In the genomic region with DNA sequence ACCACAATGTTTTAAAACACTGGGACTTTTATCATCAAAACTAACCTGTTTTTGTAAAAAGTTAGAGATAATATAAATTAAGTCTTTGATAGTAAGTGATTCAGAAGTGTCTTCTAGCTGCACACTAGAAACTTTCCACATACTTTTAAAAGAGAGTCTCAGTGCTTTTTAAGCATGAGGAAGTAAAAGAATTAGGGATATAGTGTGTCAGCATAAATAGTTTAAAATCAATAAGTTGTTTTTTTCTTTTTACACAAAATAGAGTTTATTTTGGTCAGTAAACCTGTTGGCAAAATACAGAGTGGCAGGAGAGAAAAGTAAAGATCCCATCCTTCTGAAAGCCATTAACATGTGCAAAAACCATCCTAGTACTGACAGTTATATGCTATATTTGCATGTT, we compare ENCODE assay signal across 9 cellular contexts. TPM values are rescaled to one million over a fixed set of nuclear protein-coding genes. Genes with fewer than 3 reads are reported as not detected.
DNase-seq lines count a peak whose midpoint lies in the region; ATAC-seq, FAIRE-seq and TF ChIP-seq lines count a peak whose summit lies in the region.
"Had no signal": no experiment of that assay in that cellular context is flagged by ENCODE, and none has a peak within 500 bp of the region (broad histone marks: within the 10 kb centered on the region; RNA-seq: fewer than 3 reads in every experiment).

No MANE protein-coding gene starts in this region.

- in situ Hi-C loops in GM23248 (cut with MboI): no loop called here

- H4K20me1 ChIP-seq in GM23248 (ENCODE audit: insufficient read depth) (no peaks in the 10 kb centered on the region), OCI-LY7 (ENCODE audit: insufficient read depth, low read length) (peaks cover 8% of the 10 kb centered on the region), endothelial cell of umbilical vein (replicated peaks; ENCODE audit: control insufficient read depth, extremely low read depth, insufficient read depth, low read length) (no peaks in the 10 kb centered on the region)

- no peak for TF ChIP-seq POLR2A in endothelial cell of umbilical vein (IDR thresholded peaks at IDR 0.05; ENCODE audit: low read depth, low read length)

- no peak for DNase-seq in GM23248
- DNase-seq in OCI-LY7 (ENCODE audit: low spot score): no peak
- DNase-seq in endothelial cell of umbilical vein (ENCODE audit: low read depth, low spot score): no peak
- DNase-seq in DMS153 treated with DMSO at 0.1 percent for 48 hours (lab: John Stamatoyannopoulos, UW; ENCODE audit: unreplicated experiment): no peak
- DNase-seq: activated CD8-positive, alpha-beta memory T cell treated with anti-CD3 and anti-CD28 coated beads, Interleukin-2, amount 50 U/mL, for 4 hours; NCI-H2171 treated with DMSO at 0.1 percent for 48 hours had no signal

- TF ChIP-seq CTCF in OCI-LY7 (conservative IDR thresholded peaks at IDR 0.05; ENCODE audit: low read length) (no peak), endothelial cell of umbilical vein (IDR thresholded peaks at IDR 0.05; ENCODE audit: extremely low read depth in 1 of 2, insufficient read depth in 1 of 2, low read depth in 1 of 2, low read length in 2 of 2) (no peak)

- no peaks in the 10 kb centered on the region for H3K9me2 ChIP-seq in GM23248 (ENCODE audit: insufficient read depth)
- H3K9me2 ChIP-seq in OCI-LY7 (ENCODE audit: insufficient read depth, low read length): no peaks in the 10 kb centered on the region

- H3K9ac ChIP-seq in GM23248 (peak overlapping the region; percentile 93), endothelial cell of umbilical vein (replicated peaks; ENCODE audit: extremely low read depth, insufficient read depth, low read length) (peak overlapping the region; percentile 68), rectal smooth muscle tissue (ENCODE audit: low read length) (no peak overlapping the region)

- ATAC-seq in HG02884 (IDR thresholded peaks at IDR 0.05; ENCODE audit: unreplicated experiment) (no peak), GM19035 (IDR thresholded peaks at IDR 0.05; ENCODE audit: unreplicated experiment) (no peak)

- H3K4me2 ChIP-seq in GM23248 (ENCODE audit: unreplicated experiment) (peak overlapping the region; percentile 91), OCI-LY7 (ENCODE audit: low read length) (peak overlapping the region; percentile 83), endothelial cell of umbilical vein (ENCODE audit: insufficient read depth, low read length) (peak overlapping the region; percentile 73)

- peaks cover 21% of the 10 kb centered on the region for H3F3A ChIP-seq in GM23248 (ENCODE audit: insufficient read depth)

- no peaks in the 10 kb centered on the region for H3K9me1 ChIP-seq in endothelial cell of umbilical vein (replicated peaks; ENCODE audit: control insufficient read depth, extremely low read depth, insufficient read depth, low read length)

- H3K36me3 ChIP-seq in GM23248 (ENCODE audit: low read depth): no peaks in the 10 kb centered on the region
- peaks cover 30% of the 10 kb centered on the region for H3K36me3 ChIP-seq in OCI-LY7 (ENCODE audit: insufficient read depth, low read length)
- H3K36me3 ChIP-seq in endothelial cell of umbilical vein (ENCODE audit: control insufficient read depth in 2 of 2, extremely low read depth in 1 of 2, insufficient read depth in 2 of 2, low read length in 2 of 2): no peaks in the 10 kb centered on the region
- H3K36me3 ChIP-seq in rectal smooth muscle tissue (ENCODE audit: control insufficient read depth, insufficient read depth, low read length): no peaks in the 10 kb centered on the region

- H2AFZ ChIP-seq in GM23248: peak overlapping the region; percentile 85
- H2AFZ ChIP-seq in OCI-LY7 (ENCODE audit: low read length): no peak overlapping the region
- H2AFZ ChIP-seq in endothelial cell of umbilical vein (ENCODE audit: low read depth, low read length): no peak overlapping the region

- CTCF ChIA-PET in OCI-LY7 (lab: Charles Lee; ENCODE audit: unreplicated experiment): no interaction called here
- CTCF ChIA-PET in endothelial cell of umbilical vein (lab: Charles Lee): interaction anchor here (0.9 to 1.2 kb wide), 2 partner anchors 9 to 315 kb away, joined by 3 read pairs; no protein-coding TSS in a partner anchor

- POLR2A ChIA-PET in OCI-LY7 (lab: Charles Lee) (no interaction called here), endothelial cell of umbilical vein (lab: Charles Lee) (no interaction called here)

- dilution Hi-C loops in endothelial cell of umbilical vein (cut with MboI; ENCODE audit: extremely low pct_ligation_motif_present, low sequenced_read_pairs): no loop called here

- FAIRE-seq in endothelial cell of umbilical vein (lab: Jason Lieb, UNC): no peak

- BruUV-seq in OCI-LY7 (replicated peaks; lab: Mats Ljungman, UMichigan) (no TSS peak), endothelial cell of umbilical vein (replicated peaks; lab: Mats Ljungman, UMichigan) (no TSS peak)

- H3K9me3 ChIP-seq in GM23248 (ENCODE audit: low read depth) (no peaks in the 10 kb centered on the region), OCI-LY7 (ENCODE audit: low read length) (no peaks in the 10 kb centered on the region), endothelial cell of umbilical vein (replicated peaks; ENCODE audit: control insufficient read depth, insufficient read depth, low read length) (no peaks in the 10 kb centered on the region)

- H3K27me3 ChIP-seq in GM23248 (replicated peaks; ENCODE audit: insufficient read depth): no peaks in the 10 kb centered on the region
- no peaks in the 10 kb centered on the region for H3K27me3 ChIP-seq in endothelial cell of umbilical vein (ENCODE audit: control insufficient read depth in 2 of 2, insufficient read depth in 2 of 2, low read length in 2 of 2)
- no peaks in the 10 kb centered on the region for H3K27me3 ChIP-seq in rectal smooth muscle tissue (ENCODE audit: control insufficient read depth, insufficient read depth, low read length)

- H3K79me2 ChIP-seq in GM23248 (ENCODE audit: insufficient read depth) (peaks cover 62% of the 10 kb centered on the region), OCI-LY7 (ENCODE audit: insufficient read depth, low read depth, low read length) (peaks cover 63% of the 10 kb centered on the region), endothelial cell of umbilical vein (ENCODE audit: control insufficient read depth, insufficient read depth, low read length) (peaks cover 59% of the 10 kb centered on the region)

- H3K27ac ChIP-seq in GM23248: peak overlapping the region; percentile 84
- no peak overlapping the region for H3K27ac ChIP-seq in OCI-LY7 (ENCODE audit: low read depth, low read length, poor library complexity, severe bottlenecking)
- no peak overlapping the region for H3K27ac ChIP-seq in endothelial cell of umbilical vein (ENCODE audit: insufficient read depth, low read depth, low read length)
- H3K27ac ChIP-seq in rectal smooth muscle tissue (ENCODE audit: low read depth, low read length): peak overlapping the region; percentile 86

- H3K4me1 ChIP-seq in GM23248 (ENCODE audit: insufficient read depth) (peaks cover 12% of the 10 kb centered on the region), OCI-LY7 (ENCODE audit: insufficient read depth, low read length, poor library complexity, severe bottlenecking) (peaks cover 18% of the 10 kb centered on the region), endothelial cell of umbilical vein (ENCODE audit: control insufficient read depth, extremely low read depth, insufficient read depth, low read length) (peaks cover 11% of the 10 kb centered on the region), rectal smooth muscle tissue (ENCODE audit: control insufficient read depth, insufficient read depth, low read length) (peaks cover 10% of the 10 kb centered on the region)

- H3K4me3 ChIP-seq in GM23248: peak overlapping the region; percentile 95
- H3K4me3 ChIP-seq in OCI-LY7 (ENCODE audit: low read depth, low read length, poor library complexity, severe bottlenecking): peak overlapping the region; percentile 87
- peak overlapping the region in 2 of 3 experiments; percentile 30 to 74 for H3K4me3 ChIP-seq in endothelial cell of umbilical vein (replicated peaks in 1 of 3; ENCODE audit: insufficient read depth in 1 of 3, low read depth in 1 of 3, low read length in 3 of 3)
- peak overlapping the region; percentile 91 for H3K4me3 ChIP-seq in rectal smooth muscle tissue (ENCODE audit: low read length)

- intact Hi-C loops in OCI-LY7 (cut with micrococcal nuclease; ENCODE audit: unreplicated experiment): no loop called here
- intact Hi-C loops in endothelial cell of umbilical vein (cut with micrococcal nuclease): loop anchor here (2.0 kb wide), 1 partner anchor 74 kb away; a partner anchor contains a TSS

TF ChIP-seq in endothelial cell of umbilical vein, 7 proteins besides CTCF, POLR2A, EP300 and RAD21:
- TF ChIP-seq GATA2 (IDR thresholded peaks at IDR 0.05; ENCODE audit: insufficient read depth, insufficient read length, low read depth, low read length) (no peak), FOS (IDR thresholded peaks at IDR 0.05; ENCODE audit: borderline replicate concordance, insufficient read depth, low read length) (no peak), JUN (IDR thresholded peaks at IDR 0.05; ENCODE audit: borderline replicate concordance, insufficient read depth, insufficient read length, low read depth) (no peak), EZH2 (IDR thresholded peaks at IDR 0.05; ENCODE audit: borderline replicate concordance, low read depth, low read length, severe bottlenecking) (no peak), MYC (IDR thresholded peaks at IDR 0.05; ENCODE audit: low read depth, low read length) (no peak), POLR2AphosphoS5 (IDR thresholded peaks at IDR 0.05; ENCODE audit: insufficient read depth, low read depth, low read length) (no peak)
- TF ChIP-seq, protein P1, sequence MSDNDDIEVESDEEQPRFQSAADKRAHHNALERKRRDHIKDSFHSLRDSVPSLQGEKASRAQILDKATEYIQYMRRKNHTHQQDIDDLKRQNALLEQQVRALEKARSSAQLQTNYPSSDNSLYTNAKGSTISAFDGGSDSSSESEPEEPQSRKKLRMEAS (IDR thresholded peaks at IDR 0.05; ENCODE audit: insufficient read depth, insufficient read length): no peak

RNA-seq across cellular contexts. Expression of a gene that starts 1.7 kb away (rescaled TPM):
- 57.3 and 74.2 TPM in 2 replicates for total RNA-seq in GM23248 (2014; rRNA removed; shearing (Covaris generic))
- 50.1 and 53.4 TPM in 2 replicates for polyA plus RNA-seq in GM23248 (2016; fragmentation: Nextera tagmentation; extraction: Ambion mirVana)
- total RNA-seq in OCI-LY7 (2014; rRNA removed; shearing (Covaris generic)): 61.1 and 64.1 TPM in 2 replicates
- total RNA-seq in OCI-LY7 (2022): 97.8 and 102 TPM in 2 replicates
- total RNA-seq in endothelial cell of umbilical vein: 90.1 and 103 TPM in 2 replicates
- polyA plus RNA-seq in endothelial cell of umbilical vein: 18.3 and 24.6 TPM in 2 replicates
- polyA plus RNA-seq in endothelial cell of umbilical vein (2011; cell fraction: cytosol; rRNA removed): 32.0 and 34.0 TPM in 2 replicates
- 86.3 and 128 TPM in 2 replicates for polyA plus RNA-seq in endothelial cell of umbilical vein (2011; cell fraction: nucleus; rRNA removed)
- polyA plus RNA-seq in endothelial cell of umbilical vein (2012): 81.4 and 92.2 TPM in 2 replicates
- polyA minus RNA-seq in endothelial cell of umbilical vein: 45.4 and 61.5 TPM in 2 replicates
- 38.4 TPM for polyA minus RNA-seq in endothelial cell of umbilical vein (2011; cell fraction: cytosol; rRNA and poly(A)+ RNA removed)
- 76.2 and 106 TPM in 2 replicates for polyA minus RNA-seq in endothelial cell of umbilical vein (2011; cell fraction: nucleus; rRNA and poly(A)+ RNA removed)

Comparison
In these comparisons a context has a peak if more than half of its experiments do, and no peak if none do; other contexts are left out.
1. H3K27ac ChIP-seq: peak in GM23248 (single experiment) and rectal smooth muscle tissue (single experiment); none in OCI-LY7 (single experiment) and endothelial cell of umbilical vein (single experiment).
2. Peak in every context shown above with its lines, with median percentiles within 50 percentile points of each other: H3K4me2 ChIP-seq and H3K4me3 ChIP-seq.